ENCODE assay signal across 17 cellular contexts in genomic region chr4:26762650-26763049, GRCh38.
DNase-seq lines count a peak whose midpoint lies in the region; ATAC-seq and TF ChIP-seq lines count a peak whose summit lies in the region.
"Had no signal": no experiment of that assay in that cellular context is flagged by ENCODE, and none has a peak within 500 bp of the region (broad histone marks: within the 10 kb centered on the region; RNA-seq: fewer than 3 reads in every experiment).

No MANE protein-coding gene starts in this region.

- peak overlapping the region; percentile 40 for H3K27ac ChIP-seq in colonic mucosa
- H3K27ac ChIP-seq: coronary artery, tibial artery had no signal

- ATAC-seq in GM18870 (IDR thresholded peaks at IDR 0.05; ENCODE audit: unreplicated experiment) = peak; percentile 44
- peak; percentile 89 for ATAC-seq in mucosa of descending colon
- ATAC-seq: stimulated activated memory B cell treated with anti-CD40 and anti-IgM and Interleukin-4, amounts not matched to agents 10 μg/mL and 1 μg/mL and 100 μg/mL, for 72 hours had no signal

- H3K4me3 ChIP-seq in colonic mucosa (no peak overlapping the region), mucosa of descending colon (no peak overlapping the region), HAP-1 (no peak overlapping the region)
- H3K4me3 ChIP-seq: coronary artery, MG63, tibial artery had no signal

- intact Hi-C loops in colonic mucosa (cut with DNase I) = no loop called here
- intact Hi-C loops in mucosa of descending colon (cut with DNase I, micrococcal nuclease) = no loop called here

- in situ Hi-C loops in GM13977 (cut with MboI; ENCODE audit: low pct_unique_long_range_greater_than_20kb, low sequenced_read_pairs, unreplicated experiment) (no loop called here), HAP-1 (cut with MboI; ENCODE audit: low sequenced_read_pairs) (no loop called here)

- DNase-seq in M059J (ENCODE audit: low read depth) (peak; percentile 55), colonic mucosa (peak; percentile 35), mucosa of descending colon (peak in 1 of 3 donors; percentile 35), NCI-H1417 treated with DMSO at 0.1 percent for 48 hours (lab: John Stamatoyannopoulos, UW) (no peak), GM13977 (ENCODE audit: low spot score) (no peak), SHP77 treated with DMSO at 0.1 percent for 48 hours (lab: John Stamatoyannopoulos, UW) (no peak), HAP-1 (ENCODE audit: low spot score in 2 of 2) (no peak)
- DNase-seq: activated CD4-positive, CD25-positive, alpha-beta regulatory T cell treated with anti-CD3 and anti-CD28 coated beads, Interleukin-2, amount 50 U/mL, for 72 hours; Caco-2; MG63; NCI-H2029 treated with DMSO at 0.1 percent for 48 hours; NCI-H510A treated with DMSO at 0.1 percent for 48 hours; T-helper 9 cell; tibial artery had no signal

- H3K27me3 ChIP-seq in colonic mucosa = no peaks in the 10 kb centered on the region
- no peaks in the 10 kb centered on the region for H3K27me3 ChIP-seq in HAP-1 (ENCODE audit: low read depth)
- H3K27me3 ChIP-seq: MG63, tibial artery had no signal

- H3K9me3 ChIP-seq in colonic mucosa = no peaks in the 10 kb centered on the region
- H3K9me3 ChIP-seq in mucosa of descending colon = no peaks in the 10 kb centered on the region
- H3K9me3 ChIP-seq in HAP-1 = no peaks in the 10 kb centered on the region
- H3K9me3 ChIP-seq: Caco-2, MG63, tibial artery had no signal

- TF ChIP-seq CTCF in colonic mucosa (IDR thresholded peaks at IDR 0.05) = no peak
- no peak for TF ChIP-seq CTCF in mucosa of descending colon (IDR thresholded peaks at IDR 0.05)
- no peak for TF ChIP-seq CTCF in GM13977 (IDR thresholded peaks at IDR 0.05; ENCODE audit: extremely low read depth, insufficient read depth, missing control alignments)

- H3K4me1 ChIP-seq in colonic mucosa = no peaks in the 10 kb centered on the region
- H3K4me1 ChIP-seq in mucosa of descending colon (ENCODE audit: low read depth) = peaks cover 9% of the 10 kb centered on the region
- H3K4me1 ChIP-seq in HAP-1 = peaks cover 9% of the 10 kb centered on the region
- H3K4me1 ChIP-seq: tibial artery had no signal

- H3K36me3 ChIP-seq in colonic mucosa = no peaks in the 10 kb centered on the region
- no peaks in the 10 kb centered on the region for H3K36me3 ChIP-seq in mucosa of descending colon (ENCODE audit: low read depth)
- H3K36me3 ChIP-seq in HAP-1 (replicated peaks) = no peaks in the 10 kb centered on the region
- H3K36me3 ChIP-seq: MG63 had no signal

- H3K9ac ChIP-seq in colonic mucosa (ENCODE audit: low read depth in 2 of 2, low read length in 2 of 2) = no peak overlapping the region

Comparison
In these comparisons a context has a peak if more than half of its experiments do, and no peak if none do; other contexts are left out.
1. DNase-seq: peak in M059J (single experiment) and colonic mucosa (single experiment); none in NCI-H1417 treated with DMSO at 0.1 percent for 48 hours (single experiment), GM13977 (single experiment), SHP77 treated with DMSO at 0.1 percent for 48 hours (single experiment) and HAP-1 (0 of 2).